In the genomic region with DNA sequence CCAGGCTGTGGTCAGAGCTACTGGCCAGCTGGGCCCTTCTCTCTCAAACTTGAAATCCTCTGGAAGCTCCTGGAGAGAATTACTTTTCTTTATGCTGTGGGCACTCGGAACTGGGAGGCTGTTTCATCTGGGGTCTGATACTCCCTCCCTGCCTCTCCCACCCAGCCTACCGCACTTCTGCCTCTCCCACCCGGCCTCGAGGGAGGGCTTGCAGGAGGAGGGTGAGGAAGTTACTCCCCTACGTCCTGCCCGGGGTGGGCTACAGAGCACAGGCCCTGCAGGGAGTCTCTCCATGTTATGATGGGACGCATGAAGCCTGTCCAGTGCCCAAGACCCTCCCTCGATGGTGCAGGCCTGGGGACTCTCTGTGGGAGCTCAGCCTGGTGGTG, we compare ENCODE assay signal across 21 cellular contexts.
DNase-seq lines count a peak whose midpoint lies in the region; ATAC-seq and TF ChIP-seq lines count a peak whose summit lies in the region.
"Had no signal": no experiment of that assay in that cellular context is flagged by ENCODE, and none has a peak within 500 bp of the region (broad histone marks: within the 10 kb centered on the region; RNA-seq: fewer than 3 reads in every experiment).

No MANE protein-coding gene starts in this region.

- H2BK5ac ChIP-seq in neuronal stem cell (ENCODE audit: low read length) = no peak overlapping the region

- no peak overlapping the region for H2BK12ac ChIP-seq in neuronal stem cell (ENCODE audit: low read length)

- H3K79me2 ChIP-seq in GM23338 (replicated peaks; ENCODE audit: insufficient read depth) = no peaks in the 10 kb centered on the region

- H3K9me3 ChIP-seq in neuronal stem cell (replicated peaks in 1 of 2; ENCODE audit: control insufficient read depth in 2 of 2, insufficient read depth in 1 of 2, low read depth in 1 of 2, low read length in 2 of 2) = no peaks in the 10 kb centered on the region
- no peaks in the 10 kb centered on the region for H3K9me3 ChIP-seq in gastroesophageal sphincter
- H3K9me3 ChIP-seq: BLaER1, Caco-2 had no signal

- H3K36me3 ChIP-seq in GM23338 (ENCODE audit: insufficient read depth) (no peaks in the 10 kb centered on the region), neuronal stem cell (replicated peaks in 1 of 2; ENCODE audit: control insufficient read depth in 2 of 2, insufficient read depth in 2 of 2, low read length in 2 of 2) (no peaks in the 10 kb centered on the region), gastroesophageal sphincter (no peaks in the 10 kb centered on the region)
- H3K36me3 ChIP-seq: BLaER1 had no signal

- no peak overlapping the region for H3K4ac ChIP-seq in neuronal stem cell (ENCODE audit: low read length)

- no peak for TF ChIP-seq CTCF in GM23338 (conservative IDR thresholded peaks at IDR 0.05; ENCODE audit: low read depth in 2 of 2)
- TF ChIP-seq CTCF in gastroesophageal sphincter (IDR thresholded peaks at IDR 0.05) = no peak

- no peak overlapping the region for H4K91ac ChIP-seq in neuronal stem cell (ENCODE audit: low read depth, low read length, poor library complexity)

- no peak overlapping the region for H4K8ac ChIP-seq in neuronal stem cell (ENCODE audit: low read depth, low read length)

- peaks cover 7% of the 10 kb centered on the region for H3K27me3 Mint-ChIP-seq in GM23338 (ENCODE audit: insufficient read depth, low read depth, poor library complexity)
- H3K27me3 Mint-ChIP-seq in stimulated activated memory B cell treated with anti-CD40 and anti-IgM and Interleukin-4, amounts not matched to agents 10 μg/mL and 1 μg/mL and 100 μg/mL, for 72 hours = no peaks in the 10 kb centered on the region

- H3K4me3 Mint-ChIP-seq in GM23338 = no peak overlapping the region
- no peak overlapping the region for H3K4me3 Mint-ChIP-seq in stimulated activated memory B cell treated with anti-CD40 and anti-IgM and Interleukin-4, amounts not matched to agents 10 μg/mL and 1 μg/mL and 100 μg/mL, for 72 hours
- H3K4me3 Mint-ChIP-seq: B cell; CD4-positive, CD25-positive, alpha-beta regulatory T cell; CD8-positive, alpha-beta T cell had no signal

- no peak for TF ChIP-seq POLR2A in gastroesophageal sphincter (IDR thresholded peaks at IDR 0.05)

- no peak overlapping the region for H3K14ac ChIP-seq in neuronal stem cell (ENCODE audit: low read length)

- no peak overlapping the region for H3K27ac Mint-ChIP-seq in GM23338
- no peak overlapping the region for H3K27ac Mint-ChIP-seq in stimulated activated memory B cell treated with anti-CD40 and anti-IgM and Interleukin-4, amounts not matched to agents 10 μg/mL and 1 μg/mL and 100 μg/mL, for 72 hours
- H3K27ac Mint-ChIP-seq: B cell; CD4-positive, CD25-positive, alpha-beta regulatory T cell; CD8-positive, alpha-beta T cell had no signal

- intact Hi-C loops in cardiac septum (cut with DNase I) (no loop called here), Right ventricle myocardium superior (cut with DNase I) (no loop called here)

- no peaks in the 10 kb centered on the region for H3K36me3 Mint-ChIP-seq in GM23338 (ENCODE audit: low read depth)
- H3K36me3 Mint-ChIP-seq in stimulated activated memory B cell treated with anti-CD40 and anti-IgM and Interleukin-4, amounts not matched to agents 10 μg/mL and 1 μg/mL and 100 μg/mL, for 72 hours = no peaks in the 10 kb centered on the region
- H3K36me3 Mint-ChIP-seq: CD4-positive, CD25-positive, alpha-beta regulatory T cell; CD8-positive, alpha-beta T cell had no signal

- DNase-seq in cardiac septum (ENCODE audit: low spot score) = peak; percentile 72
- DNase-seq in Right ventricle myocardium superior = no peak
- DNase-seq in GM23338 (ENCODE audit: low spot score) = no peak
- DNase-seq in neuronal stem cell (ENCODE audit: low spot score) = no peak
- DNase-seq in NOMO-1 treated with DMSO at 0.1 percent for 48 hours (lab: John Stamatoyannopoulos, UW; ENCODE audit: unreplicated experiment) = no peak
- DNase-seq: Caco-2; CD4-positive, CD25-positive, alpha-beta regulatory T cell; CD8-positive, alpha-beta T cell; DMS79; EL; GDM1; H7; HCEC 1CT had no signal

- no peaks in the 10 kb centered on the region for H3F3A ChIP-seq in GM23338 (replicated peaks; ENCODE audit: low read depth)

- no peaks in the 10 kb centered on the region for H4K20me1 ChIP-seq in GM23338 (replicated peaks; ENCODE audit: insufficient read depth)
- H4K20me1 ChIP-seq: BLaER1 had no signal

- H3K79me1 ChIP-seq in neuronal stem cell (ENCODE audit: low read depth, low read length) = no peaks in the 10 kb centered on the region

- H2AFZ ChIP-seq in GM23338 = peak overlapping the region; percentile 96
- H2AFZ ChIP-seq in neuronal stem cell (ENCODE audit: low read length) = no peak overlapping the region

- H3K27me3 ChIP-seq in GM23338 (ENCODE audit: insufficient read depth) (no peaks in the 10 kb centered on the region), neuronal stem cell (ENCODE audit: control insufficient read depth in 3 of 3, insufficient read depth in 3 of 3, low read depth in 1 of 3, low read length in 3 of 3) (no peaks in the 10 kb centered on the region), gastroesophageal sphincter (peaks cover 32% of the 10 kb centered on the region)
- H3K27me3 ChIP-seq: BLaER1 had no signal

- H2BK120ac ChIP-seq in neuronal stem cell (ENCODE audit: low read depth, low read length) = no peak overlapping the region

- ATAC-seq in Right ventricle myocardium superior (ENCODE audit: poor library complexity) = no peak
- no peak for ATAC-seq in GM23338
- peak; percentile 14 for ATAC-seq in stimulated activated memory B cell treated with anti-CD40 and anti-IgM and Interleukin-4, amounts not matched to agents 10 μg/mL and 1 μg/mL and 100 μg/mL, for 72 hours
- no peak for ATAC-seq in gastroesophageal sphincter
- ATAC-seq in HG02798 (IDR thresholded peaks at IDR 0.05; ENCODE audit: poor library complexity, unreplicated experiment) = no peak
- ATAC-seq: CD8-positive, alpha-beta T cell; GM12878 had no signal

- TF ChIP-seq EP300 in gastroesophageal sphincter (IDR thresholded peaks at IDR 0.05) = no peak

- H3K4me3 ChIP-seq in GM23338 = no peak overlapping the region
- no peak overlapping the region for H3K4me3 ChIP-seq in neuronal stem cell (ENCODE audit: low read length in 2 of 2)
- no peak overlapping the region for H3K4me3 ChIP-seq in gastroesophageal sphincter
- H3K4me3 ChIP-seq: BLaER1, GM12878 had no signal

- peak overlapping the region; percentile 70 for H2AK5ac ChIP-seq in neuronal stem cell (ENCODE audit: low read depth, low read length)

- peaks cover 4% of the 10 kb centered on the region; the same call in 1 of the 2 replicates for H3K9me2 ChIP-seq in GM23338 (ENCODE audit: insufficient read depth)

- H3K4me1 ChIP-seq in GM23338 (ENCODE audit: insufficient read depth) (peaks cover 10% of the 10 kb centered on the region; the same call in 1 of the 2 replicates), neuronal stem cell (ENCODE audit: control insufficient read depth in 2 of 2, insufficient read depth in 1 of 2, low read depth in 1 of 2, low read length in 2 of 2) (peaks cover 0 to 5% of the 10 kb centered on the region in 2 donors), gastroesophageal sphincter (no peaks in the 10 kb centered on the region)
- H3K4me1 ChIP-seq: Caco-2 had no signal

- H3K23ac ChIP-seq in neuronal stem cell (ENCODE audit: low read depth, low read length, poor library complexity) = no peak overlapping the region

- peak overlapping the region; percentile 45 for H3K18ac ChIP-seq in neuronal stem cell (ENCODE audit: low read length)

- H3K27ac ChIP-seq in GM23338 (ENCODE audit: low read depth) = no peak overlapping the region
- H3K27ac ChIP-seq in neuronal stem cell (replicated peaks; ENCODE audit: low read length) = no peak overlapping the region
- H3K27ac ChIP-seq in gastroesophageal sphincter = no peak overlapping the region
- H3K27ac ChIP-seq: 22Rv1, BLaER1, C4-2B had no signal

- H2BK15ac ChIP-seq in neuronal stem cell (ENCODE audit: low read length) = no peak overlapping the region

- H3K4me1 Mint-ChIP-seq in GM23338 = peaks cover 22% of the 10 kb centered on the region
- H3K4me1 Mint-ChIP-seq in stimulated activated memory B cell treated with anti-CD40 and anti-IgM and Interleukin-4, amounts not matched to agents 10 μg/mL and 1 μg/mL and 100 μg/mL, for 72 hours = no peaks in the 10 kb centered on the region
- H3K4me1 Mint-ChIP-seq: B cell; CD4-positive, CD25-positive, alpha-beta regulatory T cell had no signal

- H3K9me3 Mint-ChIP-seq in GM23338 = no peaks in the 10 kb centered on the region
- no peaks in the 10 kb centered on the region for H3K9me3 Mint-ChIP-seq in stimulated activated memory B cell treated with anti-CD40 and anti-IgM and Interleukin-4, amounts not matched to agents 10 μg/mL and 1 μg/mL and 100 μg/mL, for 72 hours
- H3K9me3 Mint-ChIP-seq: CD8-positive, alpha-beta T cell had no signal

- no peak overlapping the region for H3K4me2 ChIP-seq in GM23338
- H3K4me2 ChIP-seq in neuronal stem cell (ENCODE audit: insufficient read depth, low read length, poor library complexity, severe bottlenecking) = no peak overlapping the region
- H3K4me2 ChIP-seq: BLaER1 had no signal

- no CpG with 5 or more reads among the region's 8 CpGs for WGBS in neuronal stem cell (ENCODE audit: extremely low coverage in 2 of 2, insufficient read length in 2 of 2, insufficient replicate concordance in 1 of 2), 2 donors
- 100% methylated on average over 1 of the region's 8 CpGs; no CpG with 5 or more reads in 1 of the 2 donors for WGBS in gastroesophageal sphincter (ENCODE audit: low coverage in 1 of 2), 2 donors

- H3K9ac ChIP-seq in neuronal stem cell (ENCODE audit: low read depth, low read length, poor library complexity) = no peak overlapping the region
- H3K9ac ChIP-seq: BLaER1 had no signal

TF ChIP-seq in GM23338, 12 proteins besides CTCF, POLR2A, EP300 and RAD21:
- TF ChIP-seq JUNB (IDR thresholded peaks at IDR 0.05; ENCODE audit: unreplicated experiment) = no peak
